Comparison of ENCODE assay signal across 8 cellular contexts in genomic region chr17:39623356-39623950, GRCh38. TPM values are rescaled to one million over a fixed set of nuclear protein-coding genes. Genes with fewer than 3 reads are reported as not detected.
DNase-seq lines count a peak whose midpoint lies in the region; ATAC-seq and TF ChIP-seq lines count a peak whose summit lies in the region.

No MANE protein-coding gene starts in this region.

- H3K9me3 ChIP-seq in suprapubic skin: no peaks in the 10 kb centered on the region

- TF ChIP-seq CTCF in foreskin fibroblast (IDR thresholded peaks at IDR 0.05; ENCODE audit: low read depth, low read length) (peak; percentile 92), suprapubic skin (IDR thresholded peaks at IDR 0.05) (peak; percentile 73 to 94)

- no peak overlapping the region for H3K27ac ChIP-seq in suprapubic skin

- peak; percentile 90 for DNase-seq in GM03348 (ENCODE audit: low spot score)
- DNase-seq in LHCN-M2 (ENCODE audit: low read depth): peak; percentile 71
- DNase-seq in SHP77 treated with DMSO at 0.1 percent for 48 hours (lab: John Stamatoyannopoulos, UW): peak; percentile 43
- peak; percentile 76 for DNase-seq in activated T-helper 9 cell treated with anti-CD3 and anti-CD28 coated beads, Interleukin-2, amount 50 U/mL, for 16 hours (ENCODE audit: low read depth)
- DNase-seq in foreskin fibroblast: peak; percentile 50 to 82
- peak; percentile 85 for DNase-seq in occipital lobe (lab: John Stamatoyannopoulos, UW)
- DNase-seq in suprapubic skin (ENCODE audit: low spot score in 2 of 2): peak; percentile 91 to 95

- peaks cover 66% of the 10 kb centered on the region for H3K4me1 ChIP-seq in suprapubic skin

- ATAC-seq in GM18870 (IDR thresholded peaks at IDR 0.05; ENCODE audit: unreplicated experiment): no peak

- H3K4me3 ChIP-seq in foreskin fibroblast (ENCODE audit: low read depth in 1 of 2, low read length in 2 of 2) (no peak overlapping the region), suprapubic skin (no peak overlapping the region)

- no peak for TF ChIP-seq POLR2A in suprapubic skin (IDR thresholded peaks at IDR 0.05)

- peaks cover 44% of the 10 kb centered on the region for H3K27me3 ChIP-seq in suprapubic skin

- H3K36me3 ChIP-seq in suprapubic skin: no peaks in the 10 kb centered on the region

- TF ChIP-seq EP300 in suprapubic skin (IDR thresholded peaks at IDR 0.05): no peak

- WGBS in suprapubic skin: 5% methylated on average over 15 of the region's 16 CpGs

RNA-seq across cellular contexts. Expression of gene PPP1R1B, which starts 3.3 kb away (rescaled TPM):
- total RNA-seq in LHCN-M2 (2014; rRNA removed): not detected in 2 replicates
- polyA plus RNA-seq in LHCN-M2 (2012): not detected
- total RNA-seq in occipital lobe: 8.1 TPM
- total RNA-seq in suprapubic skin: 100 to 1,000 TPM in 1 of 4 donors, 10 to 100 TPM in 3; 43.7 to 112 (median 70.4) TPM

RNA-seq across cellular contexts. Expression of gene STARD3, which starts 13.5 kb away (rescaled TPM):
- total RNA-seq in LHCN-M2 (2014; rRNA removed) (36.4 and 46.0 TPM in 2 replicates), occipital lobe (16.2 TPM), suprapubic skin (100 to 1,000 TPM in 2 of 4 donors, 10 to 100 TPM in 2; 51.7 to 156 (median 83.9) TPM)
- 39.9 TPM for polyA plus RNA-seq in LHCN-M2 (2012)

RNA-seq across cellular contexts. Expression of gene NEUROD2, which starts 15.7 kb away (rescaled TPM):
- total RNA-seq in LHCN-M2 (2014; rRNA removed) (not detected in 2 replicates), occipital lobe (70.3 TPM), suprapubic skin (not detected)
- not detected for polyA plus RNA-seq in LHCN-M2 (2012)

RNA-seq across cellular contexts. Expression of gene TCAP, which starts 41.7 kb away (rescaled TPM):
- 0.40 TPM in 1 of 2 replicates, not detected in the other for total RNA-seq in LHCN-M2 (2014; rRNA removed)
- 0.29 TPM for polyA plus RNA-seq in LHCN-M2 (2012)
- total RNA-seq in occipital lobe: 0.47 TPM
- total RNA-seq in suprapubic skin: 1 to 10 TPM in 2 of 4 donors, under 1 TPM in 1, not detected in 1; 0.57 to 2.4 (median 1.1) TPM

RNA-seq across cellular contexts. Expression of gene PNMT, which starts 44.8 kb away (rescaled TPM):
- total RNA-seq in LHCN-M2 (2014; rRNA removed): 0.17 TPM in 1 of 2 replicates, not detected in the other
- polyA plus RNA-seq in LHCN-M2 (2012): 0.26 TPM
- 2.2 TPM for total RNA-seq in occipital lobe
- 1 to 10 TPM in 2 of 4 donors, under 1 TPM in 2; 0.53 to 1.6 (median 1.1) TPM for total RNA-seq in suprapubic skin

Comparison
In these comparisons a context has a peak if more than half of its experiments do, and no peak if none do; other contexts are left out.
1. DNase-seq: peak in every context shown above with its lines; median percentile 93 in suprapubic skin; 90 in GM03348; 85 in occipital lobe; 76 in activated T-helper 9 cell treated with anti-CD3 and anti-CD28 coated beads, Interleukin-2, amount 50 U/mL, for 16 hours; 71 in LHCN-M2; 66 in foreskin fibroblast; 43 in SHP77 treated with DMSO at 0.1 percent for 48 hours.
2. RNA of gene NEUROD2, which starts 15.7 kb away (total RNA-seq): 70.3 TPM in occipital lobe (single experiment); not detected in LHCN-M2 and not detected in suprapubic skin; every median in the first group is over 10 times any median in the second.